ENCODE assay signal across 26 cellular contexts in the genomic region with DNA sequence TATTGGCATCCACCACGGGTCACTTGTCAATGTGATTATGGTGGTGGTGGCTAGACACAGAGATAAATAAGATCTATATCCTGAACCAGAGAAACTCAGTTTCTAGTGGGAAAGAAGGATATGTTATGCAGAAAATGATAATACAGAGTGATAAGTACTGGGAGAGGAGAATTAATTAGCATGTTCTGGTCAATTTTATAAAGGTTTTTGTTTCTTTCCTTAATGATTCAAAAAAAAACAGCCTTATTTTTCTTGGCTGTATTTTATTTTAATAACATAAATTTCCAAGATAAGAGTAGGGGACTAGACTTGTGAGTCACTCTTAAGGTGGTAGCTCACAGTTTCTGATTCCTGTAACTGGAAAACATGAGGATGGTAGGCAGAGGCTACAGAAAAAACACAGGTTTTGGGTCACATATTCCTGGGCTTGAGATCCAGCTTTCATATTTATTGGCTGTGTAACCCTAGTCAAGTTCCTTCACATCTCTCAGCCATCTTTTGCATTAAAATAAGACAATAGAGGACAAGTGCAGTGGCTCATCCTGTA.
"Had no signal": no experiment of that assay in that cellular context is flagged by ENCODE, and none has a peak within 500 bp of the region (broad histone marks: within the 10 kb centered on the region; RNA-seq: fewer than 3 reads in every experiment).

No MANE protein-coding gene starts in this region.

- H3K27me3 ChIP-seq: breast epithelium, foreskin keratinocyte, heart left ventricle, left lung, right lobe of liver, thyroid gland, upper lobe of right lung had no signal

- H3K4me1 ChIP-seq: breast epithelium, foreskin keratinocyte, left lung, lower lobe of right lung, thyroid gland, upper lobe of right lung had no signal

- H3K9me3 ChIP-seq: breast epithelium, heart left ventricle, left lung, lower lobe of right lung, right lobe of liver, thyroid gland, upper lobe of right lung had no signal

- H3K4me3 ChIP-seq: breast epithelium, heart left ventricle, left lung, lower lobe of right lung, right lobe of liver, SK-N-MC, thyroid gland, upper lobe of right lung had no signal

- H3K36me3 ChIP-seq: breast epithelium, heart left ventricle, left lung, lower lobe of right lung, right lobe of liver, thyroid gland, upper lobe of right lung had no signal

- DNase-seq: activated B cell treated with CpG ODN at 0.5 μM for 24 hours; activated CD4-positive, alpha-beta T cell treated with anti-CD3 and anti-CD28 coated beads, Interleukin-2, amount 50 U/mL, for 1 hour; activated CD8-positive, alpha-beta T cell treated with anti-CD3 and anti-CD28 coated beads for 36 hours; activated gamma-delta T cell treated with Interleukin-2 at 50 U/mL for 16 hours; activated naive CD4-positive, alpha-beta T cell treated with anti-CD3 and anti-CD28 coated beads, Interleukin-2, amount 50 U/mL, for 16 hours; activated T-cell treated with anti-CD3 and anti-CD28 coated beads, Interleukin-2, amount 50 U/mL, for 4 hours; anterior cingulate cortex; cortex of kidney; effector memory CD8-positive, alpha-beta T cell; foreskin keratinocyte; heart left ventricle; left lung; lower lobe of right lung; mesendoderm; natural killer cell; right lobe of liver; stimulated activated CD4-positive, alpha-beta T cell treated with anti-CD3 and anti-CD28 coated beads, Interleukin-4, amount 100 ng/mL, for 24 hours; stimulated activated naive CD8-positive, alpha-beta T cell treated with anti-CD3 and anti-CD28 coated beads, Interleukin-15, amount 100 ng/mL, for 72 hours; substantia nigra; T-helper 17 cell; thyroid gland; upper lobe of right lung had no signal

- H3K27ac ChIP-seq: breast epithelium, foreskin keratinocyte, heart left ventricle, left lung, lower lobe of right lung, right lobe of liver, SK-N-MC, thyroid gland, upper lobe of right lung had no signal

- ATAC-seq: activated CD8-positive, alpha-beta T cell treated with anti-CD3 and anti-CD28 coated beads for 36 hours; activated T-cell treated with anti-CD3 and anti-CD28 coated beads, Interleukin-2, amount 50 U/mL, for 4 hours; activated T-helper 17 cell treated with anti-CD3 and anti-CD28 coated beads, Interleukin-2, amount 50 U/mL, for 72 hours; effector memory CD8-positive, alpha-beta T cell; foreskin keratinocyte; left lung; lower lobe of right lung; natural killer cell; right lobe of liver; stimulated activated effector memory CD8-positive, alpha-beta T cell treated with anti-CD3 and anti-CD28 coated beads, Interleukin-12 subunit alpha, Interleukin-12 subunit beta, amount 100 ng/mL, for 72 hours; stimulated activated naive CD8-positive, alpha-beta T cell treated with anti-CD3 and anti-CD28 coated beads, Interleukin-15, amount 100 ng/mL, for 72 hours; T-helper 17 cell; upper lobe of right lung had no signal
